19 cellular contexts compared by ENCODE assay signal in the genomic region with DNA sequence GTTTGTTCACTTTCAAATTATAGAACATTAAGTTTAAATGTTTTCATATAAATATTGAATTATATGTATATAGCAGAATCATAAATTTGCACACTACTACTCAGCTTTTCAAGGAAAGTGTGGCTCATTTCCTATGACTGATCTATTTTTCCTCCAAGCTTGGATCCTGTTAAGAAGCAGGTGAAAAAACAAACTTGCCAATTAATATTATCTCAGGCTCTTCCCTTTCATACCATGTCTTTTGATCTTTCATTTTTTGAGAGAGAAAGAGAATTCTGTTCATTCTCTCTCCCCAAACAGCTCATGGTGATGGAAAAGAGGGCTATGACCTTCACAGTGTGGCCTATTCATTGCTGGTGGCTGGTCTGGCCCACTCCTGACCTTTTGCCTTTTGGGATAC. TPM values are rescaled to one million over a fixed set of nuclear protein-coding genes. Genes with fewer than 3 reads are reported as not detected.
DNase-seq lines count a peak whose midpoint lies in the region; ATAC-seq and TF ChIP-seq lines count a peak whose summit lies in the region.
"Had no signal": no experiment of that assay in that cellular context is flagged by ENCODE, and none has a peak within 500 bp of the region (broad histone marks: within the 10 kb centered on the region; RNA-seq: fewer than 3 reads in every experiment).

No MANE protein-coding gene starts in this region.

- TF ChIP-seq CTCF in left ventricle myocardium inferior (IDR thresholded peaks at IDR 0.05; ENCODE audit: borderline replicate concordance) = no peak
- no peak for TF ChIP-seq CTCF in BE2C (IDR thresholded peaks at IDR 0.05; ENCODE audit: low read depth, low read length)

- H3K9me3 ChIP-seq in GM23248 (ENCODE audit: low read depth) (no peaks in the 10 kb centered on the region), SJSA1 (replicated peaks) (no peaks in the 10 kb centered on the region), left ventricle myocardium inferior (replicated peaks) (no peaks in the 10 kb centered on the region), BE2C (no peaks in the 10 kb centered on the region)
- H3K9me3 ChIP-seq: A549, Caco-2 had no signal

- H3K36me3 ChIP-seq in GM23248 (ENCODE audit: low read depth) = no peaks in the 10 kb centered on the region
- no peaks in the 10 kb centered on the region for H3K36me3 ChIP-seq in SJSA1
- H3K36me3 ChIP-seq in left ventricle myocardium inferior = peaks cover 30% of the 10 kb centered on the region
- H3K36me3 ChIP-seq in BE2C = no peaks in the 10 kb centered on the region

- DNase-seq in GM23248 (peak; percentile 38), SJSA1 (ENCODE audit: low read depth in 1 of 2, low spot score in 2 of 2) (no peak), epithelial cell of prostate (ENCODE audit: low read depth, low spot score) (no peak), pulmonary artery endothelial cell (ENCODE audit: low read depth, low spot score) (peak; percentile 71), left ventricle myocardium inferior (no peak), BE2C (no peak)
- DNase-seq in effector CD8-positive, alpha-beta T cell (lab: John Stamatoyannopoulos, UW) = no peak
- DNase-seq: AML-193; Caco-2; DMS153; MV-4-11; NCI-H1417 treated with DMSO at 0.1 percent for 48 hours; NCI-H1930; NCI-H446; NK-92 treated with Interleukin-12 subunit alpha and Interleukin-12 subunit beta, amount 100 ng/mL, for 24 hours had no signal

- no peak for ATAC-seq in HG03432 (IDR thresholded peaks at IDR 0.05; ENCODE audit: unreplicated experiment)

- no peaks in the 10 kb centered on the region for H3K27me3 ChIP-seq in GM23248 (replicated peaks; ENCODE audit: insufficient read depth)
- H3K27me3 ChIP-seq in SJSA1 (replicated peaks) = no peaks in the 10 kb centered on the region
- no peaks in the 10 kb centered on the region for H3K27me3 ChIP-seq in left ventricle myocardium inferior (ENCODE audit: low read depth)
- H3K27me3 ChIP-seq in BE2C = no peaks in the 10 kb centered on the region

- H3K27ac ChIP-seq in GM23248 (peak overlapping the region; percentile 59; the same call in 1 of the 2 replicates), SJSA1 (peak overlapping the region; percentile 78), epithelial cell of prostate (peak overlapping the region; percentile 93), left ventricle myocardium inferior (replicated peaks) (no peak overlapping the region)
- H3K27ac ChIP-seq: A549, HL-60 had no signal

- in situ Hi-C loops in GM23248 (cut with MboI) = no loop called here

- no peaks in the 10 kb centered on the region for H4K20me1 ChIP-seq in GM23248 (ENCODE audit: insufficient read depth)

- no peaks in the 10 kb centered on the region for H3K9me2 ChIP-seq in GM23248 (ENCODE audit: insufficient read depth)

- no peaks in the 10 kb centered on the region for H3K79me2 ChIP-seq in GM23248 (ENCODE audit: insufficient read depth)

- H3K4me3 ChIP-seq in GM23248 (no peak overlapping the region), SJSA1 (no peak overlapping the region), left ventricle myocardium inferior (no peak overlapping the region), BE2C (ENCODE audit: low read depth, low read length) (no peak overlapping the region)
- H3K4me3 ChIP-seq: A549 had no signal

- peak overlapping the region; percentile 49 for H3K4me2 ChIP-seq in GM23248 (ENCODE audit: unreplicated experiment)

- peaks cover 32% of the 10 kb centered on the region for H3K4me1 ChIP-seq in GM23248 (ENCODE audit: insufficient read depth)
- H3K4me1 ChIP-seq in SJSA1 (replicated peaks) = peaks cover 36% of the 10 kb centered on the region
- no peaks in the 10 kb centered on the region for H3K4me1 ChIP-seq in left ventricle myocardium inferior
- H3K4me1 ChIP-seq in BE2C = no peaks in the 10 kb centered on the region
- H3K4me1 ChIP-seq: Caco-2 had no signal

- H3F3A ChIP-seq in GM23248 (ENCODE audit: insufficient read depth) = peaks cover 41% of the 10 kb centered on the region

- no peak overlapping the region for H3K9ac ChIP-seq in GM23248

- intact Hi-C loops in left ventricle myocardium inferior (cut with micrococcal nuclease) = no loop called here

- H2AFZ ChIP-seq in GM23248 = no peak overlapping the region

RNA-seq across cellular contexts. Expression of gene SEC16B, which starts 43.7 kb away (rescaled TPM):
- total RNA-seq in GM23248 (2014; rRNA removed; shearing (Covaris generic)) = 1.5 and 1.9 TPM in 2 replicates
- polyA plus RNA-seq in GM23248 (2016; fragmentation: Nextera tagmentation; extraction: Ambion mirVana) = 1.8 and 2.2 TPM in 2 replicates
- 0.13 and 0.82 TPM in 2 replicates for total RNA-seq in SJSA1 (2014; rRNA removed; shearing (Covaris generic))
- 0.53 and 0.85 TPM in 2 replicates for total RNA-seq in pulmonary artery endothelial cell
- 1.9 TPM for total RNA-seq in left ventricle myocardium inferior
- not detected for polyA plus RNA-seq in BE2C (2012; ENCODE audit: insufficient read depth, insufficient read length, low read depth)
- total RNA-seq: OCI-LY7 had no signal

Comparison
In these comparisons a context has a peak if more than half of its experiments do, and no peak if none do; other contexts are left out.
1. DNase-seq: peak in GM23248 (single experiment) and pulmonary artery endothelial cell (single experiment); none in SJSA1 (0 of 2), epithelial cell of prostate (single experiment), left ventricle myocardium inferior (single experiment), BE2C (single experiment) and effector CD8-positive, alpha-beta T cell (single experiment).